In genomic region chr4:6889101-6889735, GRCh38 we compare ENCODE assay signal across 15 cellular contexts. TPM values are rescaled to one million over a fixed set of nuclear protein-coding genes. Genes with fewer than 3 reads are reported as not detected.
DNase-seq lines count a peak whose midpoint lies in the region; TF ChIP-seq lines count a peak whose summit lies in the region.
"Had no signal": no experiment of that assay in that cellular context is flagged by ENCODE, and none has a peak within 500 bp of the region (broad histone marks: within the 10 kb centered on the region; RNA-seq: fewer than 3 reads in every experiment).

No MANE protein-coding gene starts in this region.

- TF ChIP-seq CTCF in GM10248 (IDR thresholded peaks at IDR 0.05; ENCODE audit: control extremely low read depth, extremely low read depth, low read depth, missing control alignments) (no peak), chondrocyte (IDR thresholded peaks at IDR 0.05) (no peak), foreskin fibroblast (IDR thresholded peaks at IDR 0.05; ENCODE audit: low read depth, low read length) (no peak)

- DNase-seq in GM10248 (ENCODE audit: extremely low spot score): peak; percentile 15
- peak; percentile 84 for DNase-seq in chondrocyte (ENCODE audit: low spot score)
- peak; percentile 66 for DNase-seq in posterior vena cava (ENCODE audit: low spot score)
- no peak for DNase-seq in NCI-H2081 (lab: John Stamatoyannopoulos, UW)
- no peak for DNase-seq in foreskin fibroblast
- no peak for DNase-seq in NCI-H128 (lab: John Stamatoyannopoulos, UW; ENCODE audit: unreplicated experiment)
- DNase-seq: Calu3, DMS53, MV-4-11, NCI-H1436, NCI-H2029, NCI-H510A treated with DMSO at 0.1 percent for 48 hours had no signal

- H3K4me1 ChIP-seq in BLaER1: peaks cover 100% of the 10 kb centered on the region

- H3K4me3 ChIP-seq in BLaER1: peak overlapping the region; percentile 34; the same call in 1 of the 2 replicates
- no peak overlapping the region for H3K4me3 ChIP-seq in foreskin fibroblast (ENCODE audit: low read depth in 1 of 2, low read length in 2 of 2)
- H3K4me3 ChIP-seq: HAP-1, SJSA1 had no signal

- CTCF ChIA-PET in GM10248 (lab: Yijun Ruan, JAX): interaction anchor here (1.4 kb wide), 1 partner anchor 15 kb away, joined by 6 read pairs; no protein-coding TSS in a partner anchor

- peaks cover 42% of the 10 kb centered on the region for H3K4me1 Mint-ChIP-seq in chondrocyte (ENCODE audit: low read depth)

- POLR2A ChIA-PET in GM10248 (lab: Yijun Ruan, JAX): no interaction called here

- H3K27me3 Mint-ChIP-seq in chondrocyte (ENCODE audit: low read depth): no peaks in the 10 kb centered on the region

- no peaks in the 10 kb centered on the region for H3K36me3 Mint-ChIP-seq in chondrocyte (ENCODE audit: low read depth)

- H3K27me3 ChIP-seq in BLaER1: no peaks in the 10 kb centered on the region
- H3K27me3 ChIP-seq: SJSA1 had no signal

- peaks cover 31% of the 10 kb centered on the region for H3K9me3 ChIP-seq in BLaER1
- H3K9me3 ChIP-seq: SJSA1 had no signal

- no peaks in the 10 kb centered on the region for H4K20me1 ChIP-seq in BLaER1

- peak overlapping the region; percentile 86 for H3K27ac ChIP-seq in BLaER1
- H3K27ac ChIP-seq: SJSA1 had no signal

- peaks cover 2% of the 10 kb centered on the region for H3K9me3 Mint-ChIP-seq in chondrocyte (ENCODE audit: low read depth)

- no peak overlapping the region for H3K4me3 Mint-ChIP-seq in chondrocyte (ENCODE audit: unreplicated experiment)

- H3K4me2 ChIP-seq in BLaER1: no peak overlapping the region

- H3K36me3 ChIP-seq in BLaER1: peaks cover 19% of the 10 kb centered on the region; the same call in 1 of the 2 replicates
- H3K36me3 ChIP-seq: HAP-1, SJSA1 had no signal

- intact Hi-C loops in posterior vena cava (cut with DNase I): no loop called here

- no peak overlapping the region for H3K27ac Mint-ChIP-seq in chondrocyte (ENCODE audit: unreplicated experiment)

- H3K9ac ChIP-seq in BLaER1: no peak overlapping the region

RNA-seq across cellular contexts. Expression of gene TBC1D14, which starts 20.4 kb away (rescaled TPM):
- total RNA-seq in chondrocyte (24.2 to 29.1 TPM (median 25.2 TPM) in 3 replicates), posterior vena cava (10 to 100 TPM; 30.5 to 42.6 TPM)

Comparison
In these comparisons a context has a peak if more than half of its experiments do, and no peak if none do; other contexts are left out.
1. DNase-seq: peak in GM10248 (single experiment), chondrocyte (single experiment) and posterior vena cava (single experiment); none in NCI-H2081 (0 of 2), foreskin fibroblast (0 of 2) and NCI-H128 (single experiment).